Comparison of ENCODE assay signal across 37 cellular contexts in genomic region chr14:94596361-94596760, GRCh38. TPM values are rescaled to one million over a fixed set of nuclear protein-coding genes. Genes with fewer than 3 reads are reported as not detected.
"Had no signal": no experiment of that assay in that cellular context is flagged by ENCODE, and none has a peak within 500 bp of the region (broad histone marks: within the 10 kb centered on the region; RNA-seq: fewer than 3 reads in every experiment).

No MANE protein-coding gene starts in this region.

- DNase-seq: activated B cell treated with CpG ODN at 0.5 μM for 24 hours; activated CD4-positive, alpha-beta memory T cell treated with anti-CD3 and anti-CD28 coated beads for 36 hours; activated CD4-positive, alpha-beta T cell treated with anti-CD3 and anti-CD28 coated beads for 48 hours; activated CD8-positive, alpha-beta memory T cell treated with anti-CD3 and anti-CD28 coated beads, Interleukin-2, amount 10 ng/mL, durations not matched to agents 7 days and 5 days; activated CD8-positive, alpha-beta memory T cell treated with anti-CD3 and anti-CD28 coated beads, Interleukin-2, amount 50 U/mL, for 4 hours; activated CD8-positive, alpha-beta T cell treated with anti-CD3 and anti-CD28 coated beads, Interleukin-2, amount 10 ng/mL, durations not matched to agents 7 days and 5 days; activated effector memory CD4-positive, alpha-beta T cell treated with anti-CD3 and anti-CD28 coated beads, Interleukin-2, amount 50 U/mL, for 16 hours; activated naive CD4-positive, alpha-beta T cell treated with anti-CD3 and anti-CD28 coated beads for 36 hours; activated naive CD8-positive, alpha-beta T cell treated with anti-CD3 and anti-CD28 coated beads for 36 hours; activated naive CD8-positive, alpha-beta T cell treated with anti-CD3 and anti-CD28 coated beads, Interleukin-2, amount 50 U/mL, for 24 hours; activated T-cell treated with anti-CD3 and anti-CD28 coated beads, Interleukin-2, amount 50 U/mL, for 1 hour; activated T-cell treated with anti-CD3 and anti-CD28 coated beads, Interleukin-2, amount 50 U/mL, for 48 hours; brain microvascular endothelial cell; caudate nucleus; colonic mucosa; effector CD8-positive, alpha-beta T cell; esophagus squamous epithelium; foreskin melanocyte; head of caudate nucleus; T-helper 1 cell; T-helper 17 cell; T1000; WERI-Rb-1 had no signal

- H3K4me3 ChIP-seq: ascending aorta, colonic mucosa, esophagus squamous epithelium had no signal

- H3K4me3 Mint-ChIP-seq: activated B cell treated with CpG ODN at 0.5 μM for 24 hours; activated CD4-positive, alpha-beta memory T cell treated with anti-CD3 and anti-CD28 coated beads for 36 hours; activated CD8-positive, alpha-beta memory T cell treated with anti-CD3 and anti-CD28 coated beads, Interleukin-2, amount 10 ng/mL, durations not matched to agents 7 days and 5 days; activated CD8-positive, alpha-beta T cell treated with anti-CD3 and anti-CD28 coated beads, Interleukin-2, amount 10 ng/mL, durations not matched to agents 7 days and 5 days; activated naive CD4-positive, alpha-beta T cell treated with anti-CD3 and anti-CD28 coated beads for 36 hours; activated naive CD4-positive, alpha-beta T cell treated with anti-CD3 and anti-CD28 coated beads, Interleukin-2, amount 50 U/mL, for 24 hours; activated naive CD8-positive, alpha-beta T cell treated with anti-CD3 and anti-CD28 coated beads for 36 hours; activated naive CD8-positive, alpha-beta T cell treated with anti-CD3 and anti-CD28 coated beads, Interleukin-2, amount 50 U/mL, for 24 hours; activated T-helper 1 cell treated with anti-CD3 and anti-CD28 coated beads, Interleukin-12 subunit alpha, Interleukin-12 subunit beta, Interleukin-2, Interleukin-4 antibody, amounts not matched to agents 30 ng/mL and 10 ng/mL and 1 ng/mL, durations not matched to agents 14 hours and 24 hours and 36 hours; T-helper 17 cell; T-helper 2 cell treated with Interferon-gamma antibody and Interleukin-4, amounts not matched to agents 5 μg/mL and 100 μg/mL, for 36 hours had no signal

- H3K27me3 Mint-ChIP-seq: activated CD4-positive, alpha-beta memory T cell treated with anti-CD3 and anti-CD28 coated beads for 36 hours; activated CD8-positive, alpha-beta memory T cell treated with anti-CD3 and anti-CD28 coated beads, Interleukin-2, amount 10 ng/mL, durations not matched to agents 7 days and 5 days had no signal

- FAIRE-seq: endometrium, endothelial cell of umbilical vein had no signal

- H3K4me1 Mint-ChIP-seq: activated B cell treated with CpG ODN at 0.5 μM for 24 hours; activated CD8-positive, alpha-beta memory T cell treated with anti-CD3 and anti-CD28 coated beads, Interleukin-2, amount 10 ng/mL, durations not matched to agents 7 days and 5 days; activated naive CD4-positive, alpha-beta T cell treated with anti-CD3 and anti-CD28 coated beads, Interleukin-2, amount 50 U/mL, for 24 hours; activated naive CD8-positive, alpha-beta T cell treated with anti-CD3 and anti-CD28 coated beads for 36 hours; activated naive CD8-positive, alpha-beta T cell treated with anti-CD3 and anti-CD28 coated beads, Interleukin-2, amount 50 U/mL, for 24 hours had no signal

- H3K36me3 ChIP-seq: ascending aorta, brain microvascular endothelial cell, colonic mucosa, esophagus squamous epithelium, WERI-Rb-1 had no signal

- H3K27me3 ChIP-seq: ascending aorta, brain microvascular endothelial cell, colonic mucosa, esophagus squamous epithelium had no signal

- H3K36me3 Mint-ChIP-seq: activated CD4-positive, alpha-beta memory T cell treated with anti-CD3 and anti-CD28 coated beads for 36 hours; activated CD8-positive, alpha-beta memory T cell treated with anti-CD3 and anti-CD28 coated beads, Interleukin-2, amount 10 ng/mL, durations not matched to agents 7 days and 5 days; activated naive CD4-positive, alpha-beta T cell treated with anti-CD3 and anti-CD28 coated beads, Interleukin-2, amount 50 U/mL, for 24 hours; activated naive CD8-positive, alpha-beta T cell treated with anti-CD3 and anti-CD28 coated beads for 36 hours had no signal

- ATAC-seq: activated CD4-positive, CD25-positive, alpha-beta regulatory T cell treated with anti-CD3 and anti-CD28 coated beads, Interleukin-2, amount 50 U/mL, for 24 hours; activated CD8-positive, alpha-beta memory T cell treated with anti-CD3 and anti-CD28 coated beads, Interleukin-2, amount 10 ng/mL, durations not matched to agents 7 days and 5 days; activated CD8-positive, alpha-beta T cell treated with anti-CD3 and anti-CD28 coated beads, Interleukin-2, amount 10 ng/mL, durations not matched to agents 7 days and 5 days; activated naive CD8-positive, alpha-beta T cell treated with anti-CD3 and anti-CD28 coated beads, Interleukin-2, amount 50 U/mL, for 24 hours; T-helper 17 cell had no signal

- H3K9me3 Mint-ChIP-seq: activated B cell treated with CpG ODN at 0.5 μM for 24 hours; activated CD4-positive, alpha-beta memory T cell treated with anti-CD3 and anti-CD28 coated beads for 36 hours; activated naive CD4-positive, alpha-beta T cell treated with anti-CD3 and anti-CD28 coated beads for 36 hours; activated naive CD4-positive, alpha-beta T cell treated with anti-CD3 and anti-CD28 coated beads, Interleukin-2, amount 50 U/mL, for 24 hours; activated naive CD8-positive, alpha-beta T cell treated with anti-CD3 and anti-CD28 coated beads for 36 hours; activated T-helper 1 cell treated with anti-CD3 and anti-CD28 coated beads, Interleukin-12 subunit alpha, Interleukin-12 subunit beta, Interleukin-2, Interleukin-4 antibody, amounts not matched to agents 30 ng/mL and 10 ng/mL and 1 ng/mL, durations not matched to agents 14 hours and 24 hours and 36 hours; activated T-helper 2 cell treated with anti-CD3 and anti-CD28 coated beads, Interferon-gamma antibody, Interleukin-2, Interleukin-4, amounts not matched to agents 10 μg/mL and 5 μg/mL and 100 μg/mL, durations not matched to agents 14 hours and 24 hours and 36 hours; T-helper 2 cell treated with Interferon-gamma antibody and Interleukin-4, amounts not matched to agents 5 μg/mL and 100 μg/mL, for 36 hours had no signal

- H3K9me3 ChIP-seq: ascending aorta, colonic mucosa, esophagus squamous epithelium had no signal

- H3K27ac Mint-ChIP-seq: activated B cell treated with CpG ODN at 0.5 μM for 24 hours; activated CD4-positive, alpha-beta memory T cell treated with anti-CD3 and anti-CD28 coated beads for 36 hours; activated CD8-positive, alpha-beta memory T cell treated with anti-CD3 and anti-CD28 coated beads, Interleukin-2, amount 10 ng/mL, durations not matched to agents 7 days and 5 days; activated CD8-positive, alpha-beta T cell treated with anti-CD3 and anti-CD28 coated beads, Interleukin-2, amount 10 ng/mL, durations not matched to agents 7 days and 5 days; activated naive CD4-positive, alpha-beta T cell treated with anti-CD3 and anti-CD28 coated beads for 36 hours; activated naive CD4-positive, alpha-beta T cell treated with anti-CD3 and anti-CD28 coated beads, Interleukin-2, amount 50 U/mL, for 24 hours; activated naive CD8-positive, alpha-beta T cell treated with anti-CD3 and anti-CD28 coated beads for 36 hours; activated naive CD8-positive, alpha-beta T cell treated with anti-CD3 and anti-CD28 coated beads, Interleukin-2, amount 50 U/mL, for 24 hours; activated T-helper 1 cell treated with anti-CD3 and anti-CD28 coated beads, Interleukin-12 subunit alpha, Interleukin-12 subunit beta, Interleukin-2, Interleukin-4 antibody, amounts not matched to agents 30 ng/mL and 10 ng/mL and 1 ng/mL, durations not matched to agents 14 hours and 24 hours and 36 hours; activated T-helper 2 cell treated with anti-CD3 and anti-CD28 coated beads, Interferon-gamma antibody, Interleukin-2, Interleukin-4, amounts not matched to agents 10 μg/mL and 5 μg/mL and 100 μg/mL, durations not matched to agents 14 hours and 24 hours and 36 hours; T-helper 17 cell; T-helper 2 cell treated with Interferon-gamma antibody and Interleukin-4, amounts not matched to agents 5 μg/mL and 100 μg/mL, for 36 hours had no signal

- H3K27ac ChIP-seq: ascending aorta, brain microvascular endothelial cell, colonic mucosa, epithelial cell of prostate, esophagus squamous epithelium, WERI-Rb-1 had no signal

RNA-seq across cellular contexts. Expression of gene SERPINA5, which starts 15.1 kb away (rescaled TPM):
- total RNA-seq: activated B cell treated with CpG ODN at 0.5 μM for 24 hours; activated CD4-positive, alpha-beta memory T cell treated with anti-CD3 and anti-CD28 coated beads for 36 hours; activated CD8-positive, alpha-beta memory T cell treated with anti-CD3 and anti-CD28 coated beads for 36 hours; activated CD8-positive, alpha-beta memory T cell treated with anti-CD3 and anti-CD28 coated beads, Interleukin-2, amount 10 ng/mL, durations not matched to agents 7 days and 5 days; activated CD8-positive, alpha-beta T cell treated with anti-CD3 and anti-CD28 coated beads, Interleukin-2, amount 10 ng/mL, durations not matched to agents 7 days and 5 days; activated naive CD4-positive, alpha-beta T cell treated with anti-CD3 and anti-CD28 coated beads for 36 hours; activated naive CD8-positive, alpha-beta T cell treated with anti-CD3 and anti-CD28 coated beads for 36 hours; activated T-helper 1 cell treated with anti-CD3 and anti-CD28 coated beads, Interleukin-12 subunit alpha, Interleukin-12 subunit beta, Interleukin-2, Interleukin-4 antibody, amounts not matched to agents 30 ng/mL and 10 ng/mL and 1 ng/mL, durations not matched to agents 14 hours and 24 hours and 36 hours; activated T-helper 2 cell treated with anti-CD3 and anti-CD28 coated beads, Interferon-gamma antibody, Interleukin-2, Interleukin-4, amounts not matched to agents 10 μg/mL and 5 μg/mL and 100 μg/mL, durations not matched to agents 14 hours and 24 hours and 36 hours; endothelial cell of umbilical vein; fibroblast of lung; fibroblast of villous mesenchyme; T-helper 17 cell had no signal
- polyA plus RNA-seq: fibroblast of lung had no signal

RNA-seq across cellular contexts. Expression of gene SERPINA3, which starts 15.8 kb away (rescaled TPM):
- total RNA-seq: activated B cell treated with CpG ODN at 0.5 μM for 24 hours; activated CD4-positive, alpha-beta memory T cell treated with anti-CD3 and anti-CD28 coated beads for 36 hours; activated CD8-positive, alpha-beta memory T cell treated with anti-CD3 and anti-CD28 coated beads for 36 hours; activated CD8-positive, alpha-beta memory T cell treated with anti-CD3 and anti-CD28 coated beads, Interleukin-2, amount 10 ng/mL, durations not matched to agents 7 days and 5 days; activated CD8-positive, alpha-beta T cell treated with anti-CD3 and anti-CD28 coated beads, Interleukin-2, amount 10 ng/mL, durations not matched to agents 7 days and 5 days; activated naive CD4-positive, alpha-beta T cell treated with anti-CD3 and anti-CD28 coated beads for 36 hours; activated naive CD8-positive, alpha-beta T cell treated with anti-CD3 and anti-CD28 coated beads for 36 hours; activated T-helper 1 cell treated with anti-CD3 and anti-CD28 coated beads, Interleukin-12 subunit alpha, Interleukin-12 subunit beta, Interleukin-2, Interleukin-4 antibody, amounts not matched to agents 30 ng/mL and 10 ng/mL and 1 ng/mL, durations not matched to agents 14 hours and 24 hours and 36 hours; activated T-helper 2 cell treated with anti-CD3 and anti-CD28 coated beads, Interferon-gamma antibody, Interleukin-2, Interleukin-4, amounts not matched to agents 10 μg/mL and 5 μg/mL and 100 μg/mL, durations not matched to agents 14 hours and 24 hours and 36 hours; endothelial cell of umbilical vein; fibroblast of villous mesenchyme; T-helper 17 cell had no signal
- polyA plus RNA-seq: endothelial cell of umbilical vein had no signal

RNA-seq across cellular contexts. Expression of gene SERPINA4, which starts 35.1 kb away (rescaled TPM):
- total RNA-seq: activated B cell treated with CpG ODN at 0.5 μM for 24 hours; activated CD4-positive, alpha-beta memory T cell treated with anti-CD3 and anti-CD28 coated beads for 36 hours; activated CD8-positive, alpha-beta memory T cell treated with anti-CD3 and anti-CD28 coated beads for 36 hours; activated CD8-positive, alpha-beta memory T cell treated with anti-CD3 and anti-CD28 coated beads, Interleukin-2, amount 10 ng/mL, durations not matched to agents 7 days and 5 days; activated CD8-positive, alpha-beta T cell treated with anti-CD3 and anti-CD28 coated beads, Interleukin-2, amount 10 ng/mL, durations not matched to agents 7 days and 5 days; activated naive CD4-positive, alpha-beta T cell treated with anti-CD3 and anti-CD28 coated beads for 36 hours; activated naive CD8-positive, alpha-beta T cell treated with anti-CD3 and anti-CD28 coated beads for 36 hours; activated T-helper 1 cell treated with anti-CD3 and anti-CD28 coated beads, Interleukin-12 subunit alpha, Interleukin-12 subunit beta, Interleukin-2, Interleukin-4 antibody, amounts not matched to agents 30 ng/mL and 10 ng/mL and 1 ng/mL, durations not matched to agents 14 hours and 24 hours and 36 hours; activated T-helper 2 cell treated with anti-CD3 and anti-CD28 coated beads, Interferon-gamma antibody, Interleukin-2, Interleukin-4, amounts not matched to agents 10 μg/mL and 5 μg/mL and 100 μg/mL, durations not matched to agents 14 hours and 24 hours and 36 hours; ascending aorta; dermis microvascular lymphatic vessel endothelial cell; endothelial cell of umbilical vein; esophagus squamous epithelium; fibroblast of lung; fibroblast of villous mesenchyme; T-helper 17 cell had no signal
- polyA plus RNA-seq: endothelial cell of umbilical vein, esophagus, fibroblast of lung had no signal
